Comparison of ENCODE assay signal across 1 cellular context in genomic region chr10:13340626-13341370, GRCh38.
TF ChIP-seq lines count a peak whose summit lies in the region.

No MANE protein-coding gene starts in this region.

TF ChIP-seq in GM12878, 131 proteins besides CTCF, POLR2A, EP300 and RAD21 (continued from another document and continues in another):
- no peak for TF ChIP-seq ZNF274 (IDR thresholded peaks at IDR 0.05; ENCODE audit: insufficient read depth, insufficient read length)
- no peak for TF ChIP-seq BRCA1 (IDR thresholded peaks at IDR 0.05; ENCODE audit: low read depth, low read length)
- TF ChIP-seq NFXL1 (IDR thresholded peaks at IDR 0.05; ENCODE audit: borderline replicate concordance): no peak
- TF ChIP-seq GABPA (IDR thresholded peaks at IDR 0.05; ENCODE audit: low read depth): no peak
- TF ChIP-seq SUZ12 (IDR thresholded peaks at IDR 0.05; ENCODE audit: unreplicated experiment): no peak
- no peak for TF ChIP-seq E2F4 (IDR thresholded peaks at IDR 0.05; ENCODE audit: low read depth, low read length)
- TF ChIP-seq SREBF2 (IDR thresholded peaks at IDR 0.05; ENCODE audit: low read length): no peak
- no peak for TF ChIP-seq SUPT20H (IDR thresholded peaks at IDR 0.05; ENCODE audit: borderline replicate concordance, control insufficient read depth, low read depth, low read length)
- TF ChIP-seq USF2 (IDR thresholded peaks at IDR 0.05; ENCODE audit: borderline replicate concordance, low read depth, low read length): no peak
- no peak for TF ChIP-seq E2F8 (IDR thresholded peaks at IDR 0.05; ENCODE audit: low read depth, partially characterized antibody)
- TF ChIP-seq BACH1 (IDR thresholded peaks at IDR 0.05; ENCODE audit: borderline replicate concordance): no peak
- TF ChIP-seq ASH2L (IDR thresholded peaks at IDR 0.05; ENCODE audit: borderline replicate concordance, low read depth): no peak
- no peak for TF ChIP-seq ETV6 (conservative IDR thresholded peaks at IDR 0.05 in 1 of 2, IDR thresholded peaks at IDR 0.05 in 1 of 2; ENCODE audit: borderline replicate concordance in 1 of 2, low read depth in 1 of 2)
- TF ChIP-seq MTA3 (IDR thresholded peaks at IDR 0.05; ENCODE audit: borderline replicate concordance, low read length): no peak
- no peak for TF ChIP-seq ZBTB11 (CRISPR knock-in tag; IDR thresholded peaks at IDR 0.05)
- no peak for TF ChIP-seq SMARCA5 (IDR thresholded peaks at IDR 0.05)
- no peak for TF ChIP-seq RB1 (IDR thresholded peaks at IDR 0.05; ENCODE audit: borderline replicate concordance)
- TF ChIP-seq ZSCAN29 (IDR thresholded peaks at IDR 0.05): no peak
- no peak for TF ChIP-seq SMAD5 (IDR thresholded peaks at IDR 0.05; ENCODE audit: low read depth)
- TF ChIP-seq CUX1 (IDR thresholded peaks at IDR 0.05; ENCODE audit: insufficient replicate concordance, low read depth, low read length): no peak
- no peak for TF ChIP-seq ESRRA (IDR thresholded peaks at IDR 0.05; ENCODE audit: low read length)
- no peak for TF ChIP-seq NFYA (IDR thresholded peaks at IDR 0.05; ENCODE audit: borderline replicate concordance, low read depth, low read length)
- no peak for TF ChIP-seq BCL11A (IDR thresholded peaks at IDR 0.05; ENCODE audit: low read depth, low read length)
- no peak for TF ChIP-seq HDGF (IDR thresholded peaks at IDR 0.05)
- no peak for TF ChIP-seq PRDM15 (CRISPR knock-in tag; IDR thresholded peaks at IDR 0.05)
- TF ChIP-seq HDAC6 (IDR thresholded peaks at IDR 0.05; ENCODE audit: unreplicated experiment): no peak
- peak; percentile 64 to 78; a peak in 3 of 4 replicates for TF ChIP-seq BHLHE40 (IDR thresholded peaks at IDR 0.05; ENCODE audit: borderline replicate concordance in 1 of 2, low read depth in 2 of 2, low read length in 1 of 2)
- no peak for TF ChIP-seq NFIC (IDR thresholded peaks at IDR 0.05; ENCODE audit: low read depth, low read length)
- no peak for TF ChIP-seq HSF1 (IDR thresholded peaks at IDR 0.05; ENCODE audit: low read depth, low read length)
- TF ChIP-seq NRF1 (conservative IDR thresholded peaks at IDR 0.05; ENCODE audit: low read depth, low read length): no peak
- no peak for TF ChIP-seq SMC3 (IDR thresholded peaks at IDR 0.05; ENCODE audit: borderline replicate concordance, low read length)
- no peak for TF ChIP-seq KAT2A (conservative IDR thresholded peaks at IDR 0.05; ENCODE audit: control insufficient read depth, low read depth, low read length)
- 0 out of 2 replicates have a peak, but pooled peaks have one; percentile 9 for TF ChIP-seq ATF7 (IDR thresholded peaks at IDR 0.05; ENCODE audit: low read depth)
- TF ChIP-seq YY1 (IDR thresholded peaks at IDR 0.05; ENCODE audit: low read depth, low read length): peak; percentile 34; the same call in 1 of the 2 replicates
- TF ChIP-seq DPF2 (IDR thresholded peaks at IDR 0.05): no peak
- no peak for TF ChIP-seq LARP7 (IDR thresholded peaks at IDR 0.05)
- TF ChIP-seq MLLT1 (IDR thresholded peaks at IDR 0.05): no peak
- no peak for TF ChIP-seq HCFC1 (IDR thresholded peaks at IDR 0.05; ENCODE audit: low read length)
